Comparison of ENCODE assay signal across 1 cellular context in the genomic region with DNA sequence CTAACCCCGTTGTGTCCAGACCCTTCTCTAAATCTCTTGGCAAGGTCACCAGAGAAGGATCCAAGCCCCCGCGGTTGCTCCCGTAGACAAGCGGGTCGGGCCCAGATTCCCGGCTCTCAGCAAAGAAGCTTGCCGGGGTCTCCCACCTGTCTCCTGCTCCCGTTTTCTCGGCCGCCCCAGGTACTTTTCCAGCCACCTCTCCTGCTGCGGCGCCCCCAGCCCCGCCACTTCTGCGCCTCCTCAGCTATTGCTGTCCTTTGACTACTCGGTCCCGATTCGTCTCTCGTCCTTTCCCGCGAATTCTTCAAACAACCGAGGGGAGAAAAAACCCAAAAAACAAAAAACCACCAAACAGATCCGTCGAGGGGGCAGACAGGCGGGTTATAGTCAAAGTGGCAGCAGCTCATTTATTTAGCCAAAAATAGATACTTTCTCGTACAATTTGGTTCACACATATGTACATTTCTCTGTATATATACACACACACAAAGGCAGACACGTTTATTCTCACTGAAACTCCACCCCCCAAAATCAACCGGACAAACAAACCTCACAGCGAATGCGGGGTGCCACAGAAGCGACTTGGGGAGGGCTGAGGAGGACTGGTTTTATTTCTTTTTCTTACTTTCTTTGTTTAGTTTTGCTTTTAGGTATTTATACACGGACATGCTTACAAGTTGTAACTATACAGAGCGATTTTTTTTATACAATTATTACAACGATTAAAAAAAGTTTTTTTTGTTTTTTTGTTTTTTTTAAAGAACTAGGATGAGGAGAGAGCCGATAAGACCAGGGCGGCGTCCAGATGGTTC.
TF ChIP-seq lines count a peak whose summit lies in the region.

No MANE protein-coding gene starts in this region.

TF ChIP-seq in SK-N-SH, 30 proteins besides CTCF, POLR2A, EP300 and RAD21 (continued from another document):
- TF ChIP-seq, protein P1, sequence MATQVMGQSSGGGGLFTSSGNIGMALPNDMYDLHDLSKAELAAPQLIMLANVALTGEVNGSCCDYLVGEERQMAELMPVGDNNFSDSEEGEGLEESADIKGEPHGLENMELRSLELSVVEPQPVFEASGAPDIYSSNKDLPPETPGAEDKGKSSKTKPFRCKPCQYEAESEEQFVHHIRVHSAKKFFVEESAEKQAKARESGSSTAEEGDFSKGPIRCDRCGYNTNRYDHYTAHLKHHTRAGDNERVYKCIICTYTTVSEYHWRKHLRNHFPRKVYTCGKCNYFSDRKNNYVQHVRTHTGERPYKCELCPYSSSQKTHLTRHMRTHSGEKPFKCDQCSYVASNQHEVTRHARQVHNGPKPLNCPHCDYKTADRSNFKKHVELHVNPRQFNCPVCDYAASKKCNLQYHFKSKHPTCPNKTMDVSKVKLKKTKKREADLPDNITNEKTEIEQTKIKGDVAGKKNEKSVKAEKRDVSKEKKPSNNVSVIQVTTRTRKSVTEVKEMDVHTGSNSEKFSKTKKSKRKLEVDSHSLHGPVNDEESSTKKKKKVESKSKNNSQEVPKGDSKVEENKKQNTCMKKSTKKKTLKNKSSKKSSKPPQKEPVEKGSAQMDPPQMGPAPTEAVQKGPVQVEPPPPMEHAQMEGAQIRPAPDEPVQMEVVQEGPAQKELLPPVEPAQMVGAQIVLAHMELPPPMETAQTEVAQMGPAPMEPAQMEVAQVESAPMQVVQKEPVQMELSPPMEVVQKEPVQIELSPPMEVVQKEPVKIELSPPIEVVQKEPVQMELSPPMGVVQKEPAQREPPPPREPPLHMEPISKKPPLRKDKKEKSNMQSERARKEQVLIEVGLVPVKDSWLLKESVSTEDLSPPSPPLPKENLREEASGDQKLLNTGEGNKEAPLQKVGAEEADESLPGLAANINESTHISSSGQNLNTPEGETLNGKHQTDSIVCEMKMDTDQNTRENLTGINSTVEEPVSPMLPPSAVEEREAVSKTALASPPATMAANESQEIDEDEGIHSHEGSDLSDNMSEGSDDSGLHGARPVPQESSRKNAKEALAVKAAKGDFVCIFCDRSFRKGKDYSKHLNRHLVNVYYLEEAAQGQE (IDR thresholded peaks at IDR 0.05; ENCODE audit: low read depth, low read length) = no peak
- TF ChIP-seq POLR2AphosphoS5 (IDR thresholded peaks at IDR 0.05; ENCODE audit: low read depth, low read length) = no peak
- TF ChIP-seq, protein P2, sequence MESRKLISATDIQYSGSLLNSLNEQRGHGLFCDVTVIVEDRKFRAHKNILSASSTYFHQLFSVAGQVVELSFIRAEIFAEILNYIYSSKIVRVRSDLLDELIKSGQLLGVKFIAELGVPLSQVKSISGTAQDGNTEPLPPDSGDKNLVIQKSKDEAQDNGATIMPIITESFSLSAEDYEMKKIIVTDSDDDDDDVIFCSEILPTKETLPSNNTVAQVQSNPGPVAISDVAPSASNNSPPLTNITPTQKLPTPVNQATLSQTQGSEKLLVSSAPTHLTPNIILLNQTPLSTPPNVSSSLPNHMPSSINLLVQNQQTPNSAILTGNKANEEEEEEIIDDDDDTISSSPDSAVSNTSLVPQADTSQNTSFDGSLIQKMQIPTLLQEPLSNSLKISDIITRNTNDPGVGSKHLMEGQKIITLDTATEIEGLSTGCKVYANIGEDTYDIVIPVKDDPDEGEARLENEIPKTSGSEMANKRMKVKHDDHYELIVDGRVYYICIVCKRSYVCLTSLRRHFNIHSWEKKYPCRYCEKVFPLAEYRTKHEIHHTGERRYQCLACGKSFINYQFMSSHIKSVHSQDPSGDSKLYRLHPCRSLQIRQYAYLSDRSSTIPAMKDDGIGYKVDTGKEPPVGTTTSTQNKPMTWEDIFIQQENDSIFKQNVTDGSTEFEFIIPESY (IDR thresholded peaks at IDR 0.05; ENCODE audit: borderline replicate concordance, low read depth) = no peak
